18 cellular contexts compared by ENCODE assay signal in the genomic region with DNA sequence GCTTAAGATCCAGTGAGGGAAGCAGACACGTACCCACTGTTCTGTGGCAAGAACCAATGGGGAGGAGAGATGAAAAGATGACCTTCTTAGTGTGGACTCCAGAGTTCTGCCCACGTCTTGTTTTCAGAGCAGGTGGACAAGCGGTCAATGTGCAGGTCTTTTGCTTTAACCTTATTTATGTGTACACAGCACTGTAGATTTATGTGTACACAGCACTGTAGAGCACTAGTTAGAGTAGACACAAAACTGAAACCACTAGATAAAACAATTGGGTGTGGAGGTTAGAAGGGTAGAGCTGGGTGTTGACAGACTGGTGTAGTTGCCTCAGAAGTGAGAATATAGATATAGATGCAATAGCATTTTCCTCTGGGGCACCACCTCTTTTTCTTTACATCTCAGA.
A peak's percentile ranks its signal among the peaks of the same experiment; 100 is the strongest.
DNase-seq lines count a peak whose midpoint lies in the region; ATAC-seq and FAIRE-seq lines count a peak whose summit lies in the region.
"Had no signal": no experiment of that assay in that cellular context is flagged by ENCODE, and none has a peak within 500 bp of the region (broad histone marks: within the 10 kb centered on the region; RNA-seq: fewer than 3 reads in every experiment).

No MANE protein-coding gene starts in this region.

- H3K9me3 ChIP-seq in small intestine (ENCODE audit: control insufficient read depth, low read depth): no peaks in the 10 kb centered on the region
- H3K9me3 ChIP-seq: Peyer's patch had no signal

- no peak overlapping the region for H3K27ac ChIP-seq in small intestine (ENCODE audit: low read depth in 1 of 2, low read length in 1 of 2)
- H3K27ac ChIP-seq: Peyer's patch had no signal

- ATAC-seq in left colon: peak; percentile 93

- no peaks in the 10 kb centered on the region for H3K36me3 ChIP-seq in small intestine (ENCODE audit: control insufficient read depth in 2 of 2, insufficient read depth in 2 of 2, low read length in 2 of 2)
- H3K36me3 ChIP-seq: Peyer's patch had no signal

- peaks cover 0 to 3% of the 10 kb centered on the region in 2 donors for H3K4me1 ChIP-seq in small intestine (ENCODE audit: control insufficient read depth in 2 of 2, insufficient read depth in 1 of 2, low read depth in 1 of 2, low read length in 1 of 2)

- WGBS in small intestine, 3 donors: 66 to 76% (median 72%) methylated on average over 3 of the region's 3 CpGs

- H3K27me3 ChIP-seq in small intestine (ENCODE audit: control insufficient read depth in 2 of 2, insufficient read depth in 2 of 2, low read length in 2 of 2): no peaks in the 10 kb centered on the region
- H3K27me3 ChIP-seq: Peyer's patch had no signal

- H3K4me3 ChIP-seq in small intestine (ENCODE audit: low read depth in 1 of 2, low read length in 2 of 2): no peak overlapping the region
- H3K4me3 ChIP-seq: Peyer's patch had no signal

- intact Hi-C loops in left colon (cut with DNase I, micrococcal nuclease): no loop called here

- peak; percentile 22 for DNase-seq in NCI-H510A treated with DMSO at 0.1 percent for 48 hours (lab: John Stamatoyannopoulos, UW)
- DNase-seq in NCI-H510A (lab: John Stamatoyannopoulos, UW): no peak
- DNase-seq in OCI-M1 (lab: John Stamatoyannopoulos, UW): peak; percentile 35
- no peak for DNase-seq in left colon
- DNase-seq in small intestine: peak; percentile 57
- no peak for DNase-seq in pons (ENCODE audit: low spot score)
- DNase-seq in activated gamma-delta T cell (lab: John Stamatoyannopoulos, UW): no peak
- DNase-seq in cerebellar cortex (ENCODE audit: low spot score): no peak
- DNase-seq: 8988T; Calu3; CD4-positive, alpha-beta memory T cell; Karpas-422; NCI-H1105 treated with DMSO at 0.1 percent for 48 hours; NCI-H1694 treated with DMSO at 0.1 percent for 48 hours; NCI-H345; NCI-H748 treated with DMSO at 0.1 percent for 48 hours; Peyer's patch; Right ventricle myocardium superior had no signal

- FAIRE-seq in small intestine (lab: Jason Lieb, UNC): no peak

Comparison
In these comparisons a context has a peak if more than half of its experiments do, and no peak if none do; other contexts are left out.
1. DNase-seq: peak in NCI-H510A treated with DMSO at 0.1 percent for 48 hours (single experiment), OCI-M1 (single experiment) and small intestine (single experiment); none in NCI-H510A (single experiment), left colon (0 of 2), pons (single experiment), activated gamma-delta T cell (single experiment) and cerebellar cortex (single experiment).